Comparison of ENCODE assay signal across 2 cellular contexts in the genomic region with DNA sequence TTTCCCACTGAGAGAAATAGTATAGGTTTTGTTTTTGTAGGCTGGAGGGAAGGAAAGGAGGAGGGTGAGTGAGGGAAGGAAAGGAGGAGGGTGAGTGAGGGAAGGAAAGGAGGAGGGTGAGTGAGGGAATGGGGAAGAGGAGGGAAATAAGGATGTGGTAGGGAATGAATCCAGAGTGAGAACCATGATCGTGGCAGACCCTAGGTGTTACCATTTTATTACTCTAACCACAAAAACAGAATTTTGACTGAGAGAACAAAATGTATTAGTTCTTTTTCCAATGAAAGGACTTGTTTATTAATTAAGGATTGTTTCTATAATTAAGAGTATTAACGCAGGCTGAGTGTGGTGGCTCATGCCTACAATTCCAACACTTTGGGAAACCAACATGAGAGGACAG.
TF ChIP-seq lines count a peak whose summit lies in the region.

No MANE protein-coding gene starts in this region.

TF ChIP-seq in HEK293, 187 proteins besides CTCF, POLR2A, EP300 and RAD21 (continued from another document):
- no peak for TF ChIP-seq ZNF19 (tag by site-specific recombination; IDR thresholded peaks at IDR 0.05; ENCODE audit: low read depth)
- TF ChIP-seq, protein P1, sequence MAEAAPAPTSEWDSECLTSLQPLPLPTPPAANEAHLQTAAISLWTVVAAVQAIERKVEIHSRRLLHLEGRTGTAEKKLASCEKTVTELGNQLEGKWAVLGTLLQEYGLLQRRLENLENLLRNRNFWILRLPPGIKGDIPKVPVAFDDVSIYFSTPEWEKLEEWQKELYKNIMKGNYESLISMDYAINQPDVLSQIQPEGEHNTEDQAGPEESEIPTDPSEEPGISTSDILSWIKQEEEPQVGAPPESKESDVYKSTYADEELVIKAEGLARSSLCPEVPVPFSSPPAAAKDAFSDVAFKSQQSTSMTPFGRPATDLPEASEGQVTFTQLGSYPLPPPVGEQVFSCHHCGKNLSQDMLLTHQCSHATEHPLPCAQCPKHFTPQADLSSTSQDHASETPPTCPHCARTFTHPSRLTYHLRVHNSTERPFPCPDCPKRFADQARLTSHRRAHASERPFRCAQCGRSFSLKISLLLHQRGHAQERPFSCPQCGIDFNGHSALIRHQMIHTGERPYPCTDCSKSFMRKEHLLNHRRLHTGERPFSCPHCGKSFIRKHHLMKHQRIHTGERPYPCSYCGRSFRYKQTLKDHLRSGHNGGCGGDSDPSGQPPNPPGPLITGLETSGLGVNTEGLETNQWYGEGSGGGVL (tag by site-specific recombination; IDR thresholded peaks at IDR 0.05): peak; percentile 47; the same call in 1 of the 2 replicates
- TF ChIP-seq PRDM1 (tag by site-specific recombination; IDR thresholded peaks at IDR 0.05): peak; percentile 43; the same call in 1 of the 2 replicates
- TF ChIP-seq, protein P2, sequence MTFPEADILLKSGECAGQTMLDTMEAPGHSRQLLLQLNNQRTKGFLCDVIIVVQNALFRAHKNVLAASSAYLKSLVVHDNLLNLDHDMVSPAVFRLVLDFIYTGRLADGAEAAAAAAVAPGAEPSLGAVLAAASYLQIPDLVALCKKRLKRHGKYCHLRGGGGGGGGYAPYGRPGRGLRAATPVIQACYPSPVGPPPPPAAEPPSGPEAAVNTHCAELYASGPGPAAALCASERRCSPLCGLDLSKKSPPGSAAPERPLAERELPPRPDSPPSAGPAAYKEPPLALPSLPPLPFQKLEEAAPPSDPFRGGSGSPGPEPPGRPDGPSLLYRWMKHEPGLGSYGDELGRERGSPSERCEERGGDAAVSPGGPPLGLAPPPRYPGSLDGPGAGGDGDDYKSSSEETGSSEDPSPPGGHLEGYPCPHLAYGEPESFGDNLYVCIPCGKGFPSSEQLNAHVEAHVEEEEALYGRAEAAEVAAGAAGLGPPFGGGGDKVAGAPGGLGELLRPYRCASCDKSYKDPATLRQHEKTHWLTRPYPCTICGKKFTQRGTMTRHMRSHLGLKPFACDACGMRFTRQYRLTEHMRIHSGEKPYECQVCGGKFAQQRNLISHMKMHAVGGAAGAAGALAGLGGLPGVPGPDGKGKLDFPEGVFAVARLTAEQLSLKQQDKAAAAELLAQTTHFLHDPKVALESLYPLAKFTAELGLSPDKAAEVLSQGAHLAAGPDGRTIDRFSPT (tag by site-specific recombination; IDR thresholded peaks at IDR 0.05): no peak

TF ChIP-seq in K562, 482 proteins besides CTCF, POLR2A, EP300 and RAD21 (continued from another document):
- TF ChIP-seq, protein P3, sequence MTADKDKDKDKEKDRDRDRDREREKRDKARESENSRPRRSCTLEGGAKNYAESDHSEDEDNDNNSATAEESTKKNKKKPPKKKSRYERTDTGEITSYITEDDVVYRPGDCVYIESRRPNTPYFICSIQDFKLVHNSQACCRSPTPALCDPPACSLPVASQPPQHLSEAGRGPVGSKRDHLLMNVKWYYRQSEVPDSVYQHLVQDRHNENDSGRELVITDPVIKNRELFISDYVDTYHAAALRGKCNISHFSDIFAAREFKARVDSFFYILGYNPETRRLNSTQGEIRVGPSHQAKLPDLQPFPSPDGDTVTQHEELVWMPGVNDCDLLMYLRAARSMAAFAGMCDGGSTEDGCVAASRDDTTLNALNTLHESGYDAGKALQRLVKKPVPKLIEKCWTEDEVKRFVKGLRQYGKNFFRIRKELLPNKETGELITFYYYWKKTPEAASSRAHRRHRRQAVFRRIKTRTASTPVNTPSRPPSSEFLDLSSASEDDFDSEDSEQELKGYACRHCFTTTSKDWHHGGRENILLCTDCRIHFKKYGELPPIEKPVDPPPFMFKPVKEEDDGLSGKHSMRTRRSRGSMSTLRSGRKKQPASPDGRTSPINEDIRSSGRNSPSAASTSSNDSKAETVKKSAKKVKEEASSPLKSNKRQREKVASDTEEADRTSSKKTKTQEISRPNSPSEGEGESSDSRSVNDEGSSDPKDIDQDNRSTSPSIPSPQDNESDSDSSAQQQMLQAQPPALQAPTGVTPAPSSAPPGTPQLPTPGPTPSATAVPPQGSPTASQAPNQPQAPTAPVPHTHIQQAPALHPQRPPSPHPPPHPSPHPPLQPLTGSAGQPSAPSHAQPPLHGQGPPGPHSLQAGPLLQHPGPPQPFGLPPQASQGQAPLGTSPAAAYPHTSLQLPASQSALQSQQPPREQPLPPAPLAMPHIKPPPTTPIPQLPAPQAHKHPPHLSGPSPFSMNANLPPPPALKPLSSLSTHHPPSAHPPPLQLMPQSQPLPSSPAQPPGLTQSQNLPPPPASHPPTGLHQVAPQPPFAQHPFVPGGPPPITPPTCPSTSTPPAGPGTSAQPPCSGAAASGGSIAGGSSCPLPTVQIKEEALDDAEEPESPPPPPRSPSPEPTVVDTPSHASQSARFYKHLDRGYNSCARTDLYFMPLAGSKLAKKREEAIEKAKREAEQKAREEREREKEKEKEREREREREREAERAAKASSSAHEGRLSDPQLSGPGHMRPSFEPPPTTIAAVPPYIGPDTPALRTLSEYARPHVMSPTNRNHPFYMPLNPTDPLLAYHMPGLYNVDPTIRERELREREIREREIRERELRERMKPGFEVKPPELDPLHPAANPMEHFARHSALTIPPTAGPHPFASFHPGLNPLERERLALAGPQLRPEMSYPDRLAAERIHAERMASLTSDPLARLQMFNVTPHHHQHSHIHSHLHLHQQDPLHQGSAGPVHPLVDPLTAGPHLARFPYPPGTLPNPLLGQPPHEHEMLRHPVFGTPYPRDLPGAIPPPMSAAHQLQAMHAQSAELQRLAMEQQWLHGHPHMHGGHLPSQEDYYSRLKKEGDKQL (CRISPR knock-in tag; IDR thresholded peaks at IDR 0.05; ENCODE audit: borderline replicate concordance): no peak
- TF ChIP-seq PCBP2 (IDR thresholded peaks at IDR 0.05; ENCODE audit: low read depth, low read length, poor library complexity, severe bottlenecking) (peak; percentile 81), KLF13 (tag; IDR thresholded peaks at IDR 0.05; ENCODE audit: borderline replicate concordance, low read depth) (no peak), MYNN (IDR thresholded peaks at IDR 0.05) (no peak), MYNN (CRISPR knock-in tag; IDR thresholded peaks at IDR 0.05) (no peak)
- TF ChIP-seq, protein P4, sequence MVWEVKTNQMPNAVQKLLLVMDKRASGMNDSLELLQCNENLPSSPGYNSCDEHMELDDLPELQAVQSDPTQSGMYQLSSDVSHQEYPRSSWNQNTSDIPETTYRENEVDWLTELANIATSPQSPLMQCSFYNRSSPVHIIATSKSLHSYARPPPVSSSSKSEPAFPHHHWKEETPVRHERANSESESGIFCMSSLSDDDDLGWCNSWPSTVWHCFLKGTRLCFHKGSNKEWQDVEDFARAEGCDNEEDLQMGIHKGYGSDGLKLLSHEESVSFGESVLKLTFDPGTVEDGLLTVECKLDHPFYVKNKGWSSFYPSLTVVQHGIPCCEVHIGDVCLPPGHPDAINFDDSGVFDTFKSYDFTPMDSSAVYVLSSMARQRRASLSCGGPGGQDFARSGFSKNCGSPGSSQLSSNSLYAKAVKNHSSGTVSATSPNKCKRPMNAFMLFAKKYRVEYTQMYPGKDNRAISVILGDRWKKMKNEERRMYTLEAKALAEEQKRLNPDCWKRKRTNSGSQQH (CRISPR knock-in tag; IDR thresholded peaks at IDR 0.05): peak; percentile 76; the same call in 1 of the 2 replicates
